ENCODE assay signal across 1 cellular context in genomic region chr13:41061075-41061913, GRCh38.
TF ChIP-seq lines count a peak whose summit lies in the region.

TSS of gene WBP4 (plus strand) at chr13:41061509. CDS start at chr13:41061674, 165 bp downstream.

TF ChIP-seq in GM23338, 12 proteins besides CTCF, POLR2A, EP300 and RAD21 (continued from another document):
- TF ChIP-seq ZNF462 (CRISPR knock-in tag; IDR thresholded peaks at IDR 0.05) (0 out of 2 replicates have a peak, but pooled peaks have one; percentile 35), ZNF114 (CRISPR knock-in tag; IDR thresholded peaks at IDR 0.05) (0 out of 2 replicates have a peak, but pooled peaks have one; percentile 9), JUNB (IDR thresholded peaks at IDR 0.05; ENCODE audit: unreplicated experiment) (no peak), REST (IDR thresholded peaks at IDR 0.05; ENCODE audit: unreplicated experiment) (no peak), CREB1 (CRISPR knock-in tag; IDR thresholded peaks at IDR 0.05; ENCODE audit: low read depth) (peak; percentile 59)
